In the genomic region with DNA sequence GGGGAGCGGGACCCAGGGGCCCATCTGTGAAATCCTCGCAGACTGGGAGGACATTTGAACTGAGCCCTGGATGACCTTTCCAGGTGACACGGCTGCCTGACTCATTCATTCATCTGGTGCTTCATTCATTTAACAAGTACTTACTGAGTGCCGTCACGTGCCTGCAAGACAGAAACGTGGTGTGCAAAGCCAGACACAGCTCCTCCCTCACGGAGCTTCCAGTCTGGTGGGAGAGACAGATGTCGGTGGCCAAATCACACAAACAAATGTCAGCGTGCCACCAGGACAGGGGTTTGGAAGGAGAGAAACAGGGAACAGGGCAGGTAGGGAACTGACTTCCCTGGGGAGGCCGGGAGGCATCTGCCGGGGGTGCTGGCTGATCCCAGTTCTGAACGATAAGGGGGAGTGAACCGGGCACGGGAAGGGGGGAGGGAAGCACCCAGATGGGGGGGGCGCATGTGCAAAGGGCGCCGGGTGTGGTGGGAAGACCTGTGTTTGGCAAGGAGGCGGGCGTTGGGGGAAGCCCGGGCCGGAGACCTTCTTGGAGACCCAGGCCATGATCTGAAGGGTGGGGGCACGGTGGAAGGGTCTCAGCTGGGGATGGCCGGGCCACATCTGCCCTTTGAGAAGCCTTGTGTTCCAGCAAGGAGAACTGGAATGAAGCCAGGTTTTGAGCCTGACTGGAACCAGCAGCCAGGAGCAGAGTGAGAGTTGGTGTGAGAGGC, we compare ENCODE assay signal across 14 cellular contexts.
A peak's percentile ranks its signal among the peaks of the same experiment; 100 is the strongest.
DNase-seq lines count a peak whose midpoint lies in the region; FAIRE-seq and TF ChIP-seq lines count a peak whose summit lies in the region.
"Had no signal": no experiment of that assay in that cellular context is flagged by ENCODE, and none has a peak within 500 bp of the region (broad histone marks: within the 10 kb centered on the region; RNA-seq: fewer than 3 reads in every experiment).

No MANE protein-coding gene starts in this region.

- peak; percentile 5 for DNase-seq in DMS153 treated with DMSO at 0.1 percent for 48 hours (lab: John Stamatoyannopoulos, UW; ENCODE audit: unreplicated experiment)
- no peak for DNase-seq in DMS153 (lab: John Stamatoyannopoulos, UW)
- no peak for DNase-seq in ascending aorta (ENCODE audit: low spot score in 2 of 2)
- DNase-seq in hepatocyte (ENCODE audit: low spot score) = peak; percentile 54
- DNase-seq in testis = peak; percentile 68
- no peak for DNase-seq in activated T-cell treated with anti-CD3 and anti-CD28 coated beads, Interleukin-2, amount 50 U/mL, for 1 hour
- DNase-seq in GM19239 (ENCODE audit: insufficient read length, low spot score) = no peak
- DNase-seq in GF-D8 (lab: John Stamatoyannopoulos, UW) = no peak
- DNase-seq: activated CD4-positive, alpha-beta T cell treated with anti-CD3 and anti-CD28 coated beads, Interleukin-2, amount 10 ng/mL, durations not matched to agents 24 days and 14 days; NCI-H187 treated with DMSO at 0.1 percent for 48 hours; stimulated activated naive CD4-positive, alpha-beta T cell treated with Interleukin-2 at 50 U/mL for 16 hours had no signal

- intact Hi-C loops in ascending aorta (cut with DNase I) = loop anchor here (2.0 to 5.0 kb wide), 3 partner anchors 25 to 83 kb away; no protein-coding TSS in a partner anchor
- intact Hi-C loops in testis (cut with DNase I; ENCODE audit: low total_unique reads) = loop anchor here (10.0 kb wide), 1 partner anchor 81 kb away; no protein-coding TSS in a partner anchor

- H3K79me2 ChIP-seq in hepatocyte = peaks cover 63% of the 10 kb centered on the region

- no peaks in the 10 kb centered on the region for H3K9me2 ChIP-seq in hepatocyte (replicated peaks; ENCODE audit: insufficient read depth)

- no peak overlapping the region for H2AFZ ChIP-seq in hepatocyte

- H3K27ac ChIP-seq in ascending aorta (peak overlapping the region; percentile 63 to 77), hepatocyte (peak overlapping the region; percentile 77), testis (peak overlapping the region in 1 of 2 donors; percentile 28)
- H3K27ac ChIP-seq: 22Rv1, HL-60 had no signal

- H3K4me2 ChIP-seq in hepatocyte = peak overlapping the region; percentile 75

- no peaks in the 10 kb centered on the region for H3K9me3 ChIP-seq in ascending aorta
- no peaks in the 10 kb centered on the region for H3K9me3 ChIP-seq in hepatocyte (ENCODE audit: low read depth)
- no peaks in the 10 kb centered on the region for H3K9me3 ChIP-seq in testis

- no peaks in the 10 kb centered on the region for H3K27me3 ChIP-seq in ascending aorta
- H3K27me3 ChIP-seq in hepatocyte = no peaks in the 10 kb centered on the region
- H3K27me3 ChIP-seq in testis = no peaks in the 10 kb centered on the region

- WGBS in hepatocyte (ENCODE audit: low lambda C conversion rate, missing lambda C conversion rate) = 50% methylated on average over 21 of the region's 23 CpGs
- WGBS in testis, 2 donors = 45 to 56% methylated on average over 22 to 23 of the region's 23 CpGs

- TF ChIP-seq POLR2A in testis (IDR thresholded peaks at IDR 0.05) = no peak

- H3K36me3 ChIP-seq in ascending aorta (no peaks in the 10 kb centered on the region), hepatocyte (replicated peaks; ENCODE audit: insufficient read depth, low read depth) (no peaks in the 10 kb centered on the region), testis (ENCODE audit: low read depth, missing control alignments) (no peaks in the 10 kb centered on the region)

- H3K4me3 ChIP-seq in ascending aorta (peak overlapping the region; percentile 21 to 38), hepatocyte (no peak overlapping the region), testis (no peak overlapping the region)
- H3K4me3 ChIP-seq: skin epidermis had no signal

- H4K20me1 ChIP-seq in hepatocyte (ENCODE audit: insufficient read depth, poor library complexity, severe bottlenecking) = no peaks in the 10 kb centered on the region

- H3K4me1 ChIP-seq in ascending aorta (peaks cover 36 to 64% of the 10 kb centered on the region in 2 donors), hepatocyte (ENCODE audit: insufficient read depth) (peaks cover 66% of the 10 kb centered on the region), testis (peaks cover 49% of the 10 kb centered on the region)

- TF ChIP-seq CTCF in ascending aorta (IDR thresholded peaks at IDR 0.05) = no peak
- TF ChIP-seq CTCF in hepatocyte (IDR thresholded peaks at IDR 0.05; ENCODE audit: poor library complexity) = no peak
- TF ChIP-seq CTCF in testis (IDR thresholded peaks at IDR 0.05) = no peak

- no peak for FAIRE-seq in GM19239 (lab: Jason Lieb, UNC)

Comparison
In these comparisons a context has a peak if more than half of its experiments do, and no peak if none do; other contexts are left out.
1. DNase-seq: peak in DMS153 treated with DMSO at 0.1 percent for 48 hours (single experiment), hepatocyte (single experiment) and testis (single experiment); none in DMS153 (single experiment), ascending aorta (0 of 2), activated T-cell treated with anti-CD3 and anti-CD28 coated beads, Interleukin-2, amount 50 U/mL, for 1 hour (single experiment), GM19239 (single experiment) and GF-D8 (single experiment).
2. H3K4me3 ChIP-seq: peak in ascending aorta (2 of 2); none in hepatocyte (single experiment) and testis (0 of 2).